Comparison of ENCODE assay signal across 16 cellular contexts in genomic region chr9:135898634-135899407, GRCh38. TPM values are rescaled to one million over a fixed set of nuclear protein-coding genes. Genes with fewer than 3 reads are reported as not detected.
DNase-seq lines count a peak whose midpoint lies in the region; ATAC-seq, FAIRE-seq and TF ChIP-seq lines count a peak whose summit lies in the region.
"Had no signal": no experiment of that assay in that cellular context is flagged by ENCODE, and none has a peak within 500 bp of the region (broad histone marks: within the 10 kb centered on the region; RNA-seq: fewer than 3 reads in every experiment).

No MANE protein-coding gene starts in this region.

- TF ChIP-seq CTCF in AG09309 (IDR thresholded peaks at IDR 0.05; ENCODE audit: control insufficient read depth, insufficient read depth, low read depth, low read length, missing control alignments) (no peak), foreskin fibroblast (IDR thresholded peaks at IDR 0.05; ENCODE audit: low read depth, low read length) (no peak), breast epithelium (IDR thresholded peaks at IDR 0.05) (no peak)

- intact Hi-C loops in aorta (cut with DNase I), result no loop called here
- intact Hi-C loops in breast epithelium (cut with DNase I; ENCODE audit: low total_unique reads), result no loop called here

- WGBS in aorta, 2 donors, result 87 to 88% methylated on average over 11 of the region's 11 CpGs

- no peak overlapping the region for H3K9ac ChIP-seq in SK-N-MC (ENCODE audit: insufficient read length)

- TF ChIP-seq POLR2A in H54 (IDR thresholded peaks at IDR 0.05; ENCODE audit: low read depth, low read length), result no peak
- TF ChIP-seq POLR2A in breast epithelium (IDR thresholded peaks at IDR 0.05), result no peak

- no peaks in the 10 kb centered on the region for H3K4me1 ChIP-seq in aorta (ENCODE audit: control insufficient read depth in 1 of 2, insufficient read depth in 2 of 2, low read length in 2 of 2)
- no peaks in the 10 kb centered on the region for H3K4me1 ChIP-seq in breast epithelium

- ATAC-seq in aorta (ENCODE audit: low FRiP score), result no peak
- ATAC-seq: lower lobe of right lung; stimulated activated naive B cell treated with anti-CD40 and anti-IgM and Interleukin-4, amounts not matched to agents 10 μg/mL and 1 μg/mL and 100 μg/mL, for 72 hours had no signal

- DNase-seq in AG09309 (ENCODE audit: low read depth), result peak; percentile 80
- peak; percentile 46 for DNase-seq in EL
- peak; percentile 57 for DNase-seq in SK-N-MC (ENCODE audit: low read depth, low spot score)
- peak; percentile 84 to 93 for DNase-seq in foreskin fibroblast
- DNase-seq in NCI-H345 (lab: John Stamatoyannopoulos, UW), result no peak
- DNase-seq in aorta, result no peak
- no peak for DNase-seq in H54 (ENCODE audit: insufficient read length, low spot score)
- no peak for DNase-seq in breast epithelium (ENCODE audit: low spot score in 2 of 2)
- DNase-seq: activated CD4-positive, CD25-positive, alpha-beta regulatory T cell; activated gamma-delta T cell treated with Interleukin-2 at 50 U/mL for 16 hours; lower lobe of right lung; NCI-H510A; SIG-M5; stimulated activated CD4-positive, alpha-beta T cell treated with anti-CD3 and anti-CD28 coated beads, Interleukin-1b, Interleukin-23, amount 100 ng/mL, for 48 hours; stimulated activated naive B cell treated with anti-CD40 and anti-IgM and Interleukin-4, amounts not matched to agents 10 μg/mL and 1 μg/mL and 100 μg/mL, for 72 hours had no signal

- peak overlapping the region; percentile 81 for H3K27ac ChIP-seq in SK-N-MC
- no peak overlapping the region for H3K27ac ChIP-seq in aorta (ENCODE audit: low read depth in 1 of 2, low read length in 2 of 2)
- no peak overlapping the region for H3K27ac ChIP-seq in breast epithelium
- H3K27ac ChIP-seq: hepatocyte, lower lobe of right lung had no signal

- no peak overlapping the region for H3K4me3 ChIP-seq in AG09309 (ENCODE audit: control insufficient read depth, low read depth, low read length)
- no peak overlapping the region for H3K4me3 ChIP-seq in SK-N-MC
- H3K4me3 ChIP-seq in foreskin fibroblast (ENCODE audit: low read depth in 1 of 2, low read length in 2 of 2), result no peak overlapping the region
- H3K4me3 ChIP-seq in aorta (ENCODE audit: low read length in 2 of 2), result no peak overlapping the region
- H3K4me3 ChIP-seq in breast epithelium, result no peak overlapping the region
- H3K4me3 ChIP-seq: hepatocyte, lower lobe of right lung had no signal

- H3K9me3 ChIP-seq in SK-N-MC (ENCODE audit: low read depth, low read length) (peaks cover 23% of the 10 kb centered on the region; the same call in 1 of the 2 replicates), aorta (ENCODE audit: control insufficient read depth, low read length) (no peaks in the 10 kb centered on the region), breast epithelium (no peaks in the 10 kb centered on the region)
- H3K9me3 ChIP-seq: lower lobe of right lung had no signal

- H3K36me3 ChIP-seq in SK-N-MC (ENCODE audit: insufficient read depth, low read length) (peaks cover 37% of the 10 kb centered on the region), aorta (ENCODE audit: control insufficient read depth in 1 of 2, insufficient read depth in 2 of 2, low read length in 1 of 2) (no peaks in the 10 kb centered on the region), breast epithelium (no peaks in the 10 kb centered on the region)
- H3K36me3 ChIP-seq: lower lobe of right lung had no signal

- H3K27me3 ChIP-seq in aorta (ENCODE audit: control insufficient read depth in 1 of 2, insufficient read depth in 2 of 2, low read length in 1 of 2) (no peaks in the 10 kb centered on the region), breast epithelium (no peaks in the 10 kb centered on the region)
- H3K27me3 ChIP-seq: hepatocyte had no signal

- FAIRE-seq in H54 (lab: Jason Lieb, UNC), result no peak

RNA-seq across cellular contexts. Expression of gene CAMSAP1, which starts 8.5 kb away (rescaled TPM):
- 10 to 100 TPM; 26.4 to 28.0 TPM for total RNA-seq in aorta
- polyA plus RNA-seq in aorta, result 1 to 10 TPM; 2.5 to 5.2 TPM
- 10 to 100 TPM; 25.0 to 29.8 (median 29.0) TPM for total RNA-seq in breast epithelium

Comparison
In these comparisons a context has a peak if more than half of its experiments do, and no peak if none do; other contexts are left out.
1. DNase-seq: peak in AG09309 (single experiment), EL (single experiment), SK-N-MC (single experiment) and foreskin fibroblast (2 of 2); none in NCI-H345 (single experiment), aorta (0 of 2), H54 (single experiment) and breast epithelium (0 of 2).